Comparison of ENCODE assay signal across 27 cellular contexts in the genomic region with DNA sequence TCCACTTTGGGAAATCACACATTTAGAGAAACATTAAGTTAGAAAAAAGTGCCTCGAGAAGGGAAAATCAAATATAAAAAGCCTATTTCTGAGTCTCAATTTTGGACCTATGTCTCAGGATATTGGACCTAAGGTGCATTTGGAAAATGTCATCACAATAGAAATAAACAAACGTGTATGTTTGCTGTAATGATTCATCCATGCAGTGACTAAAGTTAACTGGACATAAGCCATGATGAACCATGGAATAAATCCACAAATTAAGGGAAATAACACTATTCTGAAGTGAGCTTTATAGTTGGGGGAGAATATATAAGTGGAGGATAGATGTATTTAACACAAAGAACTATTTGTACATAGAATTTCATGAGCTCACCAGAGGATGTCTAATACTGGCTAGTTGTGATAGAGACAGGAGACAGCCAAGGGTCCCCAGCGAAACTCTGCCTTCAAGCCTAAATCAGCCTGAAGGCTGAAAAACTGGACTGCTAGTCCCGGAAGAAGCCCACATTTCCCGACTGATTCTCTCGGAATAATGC.
"Had no signal": no experiment of that assay in that cellular context is flagged by ENCODE, and none has a peak within 500 bp of the region (broad histone marks: within the 10 kb centered on the region; RNA-seq: fewer than 3 reads in every experiment).

No MANE protein-coding gene starts in this region.

- H3K36me3 ChIP-seq: left ventricle myocardium inferior, neural progenitor cell, neutrophil, right atrium auricular region, stomach, thyroid gland, transverse colon, upper lobe of left lung, vagina had no signal

- ATAC-seq: natural killer cell; psoas muscle; sciatic nerve; stimulated activated naive B cell treated with anti-CD40 and anti-IgM and Interleukin-4, amounts not matched to agents 10 μg/mL and 1 μg/mL and 100 μg/mL, for 72 hours; stimulated activated naive CD8-positive, alpha-beta T cell treated with anti-CD3 and anti-CD28 coated beads, Interleukin-15, Interleukin-2, amounts not matched to agents 100 U/mL and 50 U/mL, for 24 hours had no signal

- H3K27me3 Mint-ChIP-seq: memory B cell; naive B cell; stimulated activated naive B cell treated with anti-CD40 and anti-IgM and Interleukin-4, amounts not matched to agents 10 μg/mL and 1 μg/mL and 100 μg/mL, for 72 hours had no signal

- H2AFZ ChIP-seq: neural progenitor cell, parathyroid adenoma had no signal

- H3K4me3 ChIP-seq: left ventricle myocardium inferior, lung, neural progenitor cell, psoas muscle, right atrium auricular region, skin epidermis, stomach, testis, thyroid gland, transverse colon, upper lobe of left lung, vagina had no signal

- H3K79me2 ChIP-seq: parathyroid adenoma had no signal

- DNase-seq: islet precursor cell; left ventricle myocardium inferior; naive B cell; natural killer cell; nephron progenitor cell; occipital lobe; psoas muscle; stimulated activated CD4-positive, alpha-beta T cell treated with anti-CD3 and anti-CD28 coated beads, Interleukin-12 subunit alpha, Interleukin-12 subunit beta, amount 100 ng/mL, for 4 hours; stimulated activated CD4-positive, alpha-beta T cell treated with anti-CD3 and anti-CD28 coated beads, Interleukin-15, amount 100 ng/mL, for 24 hours; stimulated activated CD4-positive, alpha-beta T cell treated with anti-CD3 and anti-CD28 coated beads, Interleukin-2, amount 100 ng/mL, for 24 hours; stimulated activated CD4-positive, alpha-beta T cell treated with anti-CD3 and anti-CD28 coated beads, Interleukin-4, amount 100 ng/mL, for 1 hour; stimulated activated naive B cell treated with anti-CD40 and anti-IgM and Interleukin-4, amounts not matched to agents 10 μg/mL and 1 μg/mL and 100 μg/mL, for 72 hours; stimulated activated naive CD8-positive, alpha-beta T cell treated with anti-CD3 and anti-CD28 coated beads, Interleukin-15, Interleukin-2, amounts not matched to agents 100 U/mL and 50 U/mL, for 24 hours; stomach; testis; thyroid gland; transverse colon; upper lobe of left lung had no signal

- H3K9me3 ChIP-seq: left ventricle myocardium inferior, neutrophil, psoas muscle, right atrium auricular region, stomach, testis, thyroid gland, transverse colon, upper lobe of left lung, vagina had no signal

- H3K27ac Mint-ChIP-seq: memory B cell; naive B cell; natural killer cell; nephron progenitor cell; neural progenitor cell; stimulated activated naive B cell treated with anti-CD40 and anti-IgM and Interleukin-4, amounts not matched to agents 10 μg/mL and 1 μg/mL and 100 μg/mL, for 72 hours had no signal

- H3K4me2 ChIP-seq: neural progenitor cell had no signal

- H3K4me3 Mint-ChIP-seq: memory B cell; naive B cell; natural killer cell; nephron progenitor cell; neural progenitor cell; stimulated activated naive B cell treated with anti-CD40 and anti-IgM and Interleukin-4, amounts not matched to agents 10 μg/mL and 1 μg/mL and 100 μg/mL, for 72 hours had no signal

- H3K9ac ChIP-seq: neural progenitor cell, parathyroid adenoma had no signal

- H3K27me3 ChIP-seq: neural progenitor cell, neutrophil, right atrium auricular region, stomach, testis, thyroid gland, transverse colon, upper lobe of left lung, vagina had no signal

- H3K27ac ChIP-seq: left ventricle myocardium inferior, neural progenitor cell, neutrophil, parathyroid adenoma, psoas muscle, right atrium auricular region, skin epidermis, stomach, testis, thyroid gland, transverse colon, upper lobe of left lung, vagina had no signal

- H3K36me3 Mint-ChIP-seq: memory B cell; naive B cell; natural killer cell; neural progenitor cell; stimulated activated naive B cell treated with anti-CD40 and anti-IgM and Interleukin-4, amounts not matched to agents 10 μg/mL and 1 μg/mL and 100 μg/mL, for 72 hours had no signal

- H3K4me1 ChIP-seq: left ventricle myocardium inferior, neural progenitor cell, parathyroid adenoma, psoas muscle, right atrium auricular region, stomach, testis, thyroid gland, transverse colon, upper lobe of left lung, vagina had no signal

- H3K4me1 Mint-ChIP-seq: memory B cell; naive B cell; natural killer cell; nephron progenitor cell; neural progenitor cell; stimulated activated naive B cell treated with anti-CD40 and anti-IgM and Interleukin-4, amounts not matched to agents 10 μg/mL and 1 μg/mL and 100 μg/mL, for 72 hours had no signal

- H3K9me3 Mint-ChIP-seq: nephron progenitor cell, neural progenitor cell had no signal
